In the genomic region with DNA sequence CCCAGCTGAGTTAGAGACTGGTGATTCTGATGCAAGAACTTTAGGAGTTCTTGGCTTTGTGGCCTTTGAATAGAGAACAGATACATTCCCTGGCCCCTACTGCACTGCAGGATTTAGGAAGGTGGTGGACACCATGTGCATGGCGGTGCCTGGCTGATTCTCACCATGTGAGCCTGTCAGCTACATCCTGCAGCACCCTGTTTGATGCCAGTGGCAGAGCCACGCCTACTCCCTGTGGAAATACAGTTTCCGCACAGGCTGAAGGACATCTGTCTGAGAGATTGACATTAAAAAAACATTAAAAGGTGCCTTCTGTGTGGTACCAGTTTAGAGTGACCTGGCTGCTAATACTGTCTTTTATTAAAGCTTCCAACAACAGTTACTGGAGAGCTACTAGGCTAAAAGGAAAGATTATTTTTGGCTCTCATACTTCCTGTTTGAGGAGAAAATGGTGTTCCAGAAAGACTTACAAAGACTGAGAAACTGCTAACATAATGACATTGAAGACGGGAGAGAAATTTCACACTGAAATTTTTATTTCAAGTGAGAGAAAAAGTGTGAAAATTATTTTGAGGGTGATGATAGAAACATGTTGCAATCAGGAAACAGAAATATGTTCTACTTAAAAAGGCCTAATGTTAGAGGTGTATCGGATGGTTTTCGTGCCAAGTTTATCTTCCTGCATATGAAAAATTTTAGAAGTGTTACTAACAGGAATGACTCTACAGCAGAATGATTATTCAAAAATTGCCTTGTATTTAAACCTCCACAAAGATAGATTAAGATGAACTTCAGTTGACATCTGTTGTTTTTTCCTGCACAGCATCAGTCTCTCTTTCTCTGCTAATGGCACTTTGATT, we compare ENCODE assay signal across 10 cellular contexts. TPM values are rescaled to one million over a fixed set of nuclear protein-coding genes. Genes with fewer than 3 reads are reported as not detected.
A peak's percentile ranks its signal among the peaks of the same experiment; 100 is the strongest.
DNase-seq lines count a peak whose midpoint lies in the region; ATAC-seq and TF ChIP-seq lines count a peak whose summit lies in the region.
"Had no signal": no experiment of that assay in that cellular context is flagged by ENCODE, and none has a peak within 500 bp of the region (broad histone marks: within the 10 kb centered on the region; RNA-seq: fewer than 3 reads in every experiment).

No MANE protein-coding gene starts in this region.

- no peak for ATAC-seq in activated CD4-positive, alpha-beta T cell treated with anti-CD3 and anti-CD28 coated beads for 36 hours

- H3K36me3 ChIP-seq in smooth muscle cell (ENCODE audit: low read depth), result no peaks in the 10 kb centered on the region
- no peaks in the 10 kb centered on the region for H3K36me3 ChIP-seq in mesendoderm (ENCODE audit: control insufficient read depth, insufficient read depth, low read length)
- H3K36me3 ChIP-seq in adrenal gland (replicated peaks in 1 of 2), result no peaks in the 10 kb centered on the region

- no peak for DNase-seq in activated CD4-positive, alpha-beta T cell treated with anti-CD3 and anti-CD28 coated beads, Interleukin-2, amount 10 ng/mL, durations not matched to agents 24 days and 14 days
- no peak for DNase-seq in activated CD4-positive, alpha-beta T cell treated with anti-CD3 and anti-CD28 coated beads for 36 hours
- DNase-seq in NCI-H69 (lab: John Stamatoyannopoulos, UW), result peak; percentile 48
- DNase-seq in dermis microvascular lymphatic vessel endothelial cell (ENCODE audit: low read depth in 2 of 2), result peak; percentile 26 to 62
- no peak for DNase-seq in smooth muscle cell (lab: John Stamatoyannopoulos, UW; ENCODE audit: unreplicated experiment)
- no peak for DNase-seq in mesendoderm
- DNase-seq in T1000 (lab: John Stamatoyannopoulos, UW), result no peak
- DNase-seq in adrenal gland, result no peak
- DNase-seq: stimulated activated CD4-positive, alpha-beta T cell treated with anti-CD3 and anti-CD28 coated beads, Interleukin-15, amount 100 ng/mL, for 24 hours had no signal

- H3K4me2 ChIP-seq in smooth muscle cell (no peak overlapping the region), mesendoderm (ENCODE audit: low read length) (no peak overlapping the region)

- no peak overlapping the region for H3K4me3 ChIP-seq in smooth muscle cell
- no peak overlapping the region for H3K4me3 ChIP-seq in mesendoderm (ENCODE audit: low read length)
- H3K4me3 ChIP-seq in adrenal gland, result no peak overlapping the region

- H3K27ac ChIP-seq in smooth muscle cell (ENCODE audit: low read depth) (peak overlapping the region; percentile 12), mesendoderm (ENCODE audit: low read depth, low read length) (no peak overlapping the region), adrenal gland (no peak overlapping the region)
- H3K27ac ChIP-seq: HL-60 had no signal

- intact Hi-C loops in activated CD4-positive, alpha-beta T cell treated with anti-CD3 and anti-CD28 coated beads, Interleukin-2, amount 10 ng/mL, durations not matched to agents 24 days and 14 days (cut with micrococcal nuclease), result no loop called here
- intact Hi-C loops in activated CD4-positive, alpha-beta T cell treated with anti-CD3 and anti-CD28 coated beads for 36 hours (cut with DNase I, micrococcal nuclease), result loop anchor here in 1 of 2 experiments (5.0 kb wide), 1 partner anchor 130 kb away; no protein-coding TSS in a partner anchor
- intact Hi-C loops in adrenal gland (cut with DNase I), result loop anchor here in 1 of 2 donors (5.0 kb wide), 1 partner anchor 130 kb away; no protein-coding TSS in a partner anchor

- no peaks in the 10 kb centered on the region for H3K9me3 Mint-ChIP-seq in activated CD4-positive, alpha-beta T cell treated with anti-CD3 and anti-CD28 coated beads, Interleukin-2, amount 10 ng/mL, durations not matched to agents 24 days and 14 days
- H3K9me3 Mint-ChIP-seq in activated CD4-positive, alpha-beta T cell treated with anti-CD3 and anti-CD28 coated beads for 36 hours (ENCODE audit: low read depth), result no peaks in the 10 kb centered on the region

- WGBS in smooth muscle cell (ENCODE audit: low lambda C conversion rate), result 83% methylated on average over 6 of the region's 6 CpGs
- no CpG with 5 or more reads among the region's 6 CpGs for WGBS in mesendoderm (ENCODE audit: extremely low coverage, insufficient coverage, low lambda C conversion rate)
- WGBS in adrenal gland, 4 donors, result 67 to 70% (median 68%) methylated on average over 5 to 6 of the region's 6 CpGs

- H3K9me3 ChIP-seq in smooth muscle cell (replicated peaks; ENCODE audit: low read depth) (no peaks in the 10 kb centered on the region), adrenal gland (replicated peaks in 1 of 3) (no peaks in the 10 kb centered on the region)

- H2BK120ac ChIP-seq in mesendoderm (ENCODE audit: low read depth, low read length), result no peak overlapping the region

- H3K9ac ChIP-seq in smooth muscle cell (ENCODE audit: low read depth), result no peak overlapping the region
- no peak overlapping the region for H3K9ac ChIP-seq in mesendoderm (ENCODE audit: low read length)

- no peak overlapping the region for H4K5ac ChIP-seq in mesendoderm (ENCODE audit: low read length)

- no peak overlapping the region for H4K8ac ChIP-seq in mesendoderm (ENCODE audit: low read depth, low read length)

- H4K20me1 ChIP-seq in smooth muscle cell (ENCODE audit: low read depth), result no peaks in the 10 kb centered on the region

- H3K79me2 ChIP-seq in smooth muscle cell (ENCODE audit: low read depth) (no peaks in the 10 kb centered on the region), mesendoderm (ENCODE audit: control insufficient read depth, insufficient read depth, low read length) (no peaks in the 10 kb centered on the region)

- POLR2A ChIA-PET in activated CD4-positive, alpha-beta T cell treated with anti-CD3 and anti-CD28 coated beads for 36 hours (lab: Charles Lee), result no interaction called here

- H3F3A ChIP-seq in smooth muscle cell (ENCODE audit: low read depth), result no peaks in the 10 kb centered on the region

- no peak overlapping the region for H3K4ac ChIP-seq in mesendoderm (ENCODE audit: low read depth, low read length)

- H3K56ac ChIP-seq in mesendoderm (ENCODE audit: low read length), result no peak overlapping the region

- H2BK15ac ChIP-seq in mesendoderm (replicated peaks; ENCODE audit: low read depth), result no peak overlapping the region

- no peaks in the 10 kb centered on the region for H3K27me3 ChIP-seq in smooth muscle cell (ENCODE audit: low read depth)
- no peaks in the 10 kb centered on the region for H3K27me3 ChIP-seq in mesendoderm (ENCODE audit: insufficient read depth, low read length, poor library complexity)
- H3K27me3 ChIP-seq in adrenal gland, result no peaks in the 10 kb centered on the region

- no peak overlapping the region for H2BK5ac ChIP-seq in mesendoderm (ENCODE audit: low read length)

- no peak for TF ChIP-seq POLR2A in adrenal gland (IDR thresholded peaks at IDR 0.05)

- peak overlapping the region; percentile 31 for H3K27ac Mint-ChIP-seq in activated CD4-positive, alpha-beta T cell treated with anti-CD3 and anti-CD28 coated beads, Interleukin-2, amount 10 ng/mL, durations not matched to agents 24 days and 14 days
- H3K27ac Mint-ChIP-seq in activated CD4-positive, alpha-beta T cell treated with anti-CD3 and anti-CD28 coated beads for 36 hours, result no peak overlapping the region

- H3K18ac ChIP-seq in mesendoderm (ENCODE audit: low read length), result no peak overlapping the region

- no peak overlapping the region for H3K23ac ChIP-seq in mesendoderm (ENCODE audit: low read length)

- no peaks in the 10 kb centered on the region for H3K79me1 ChIP-seq in mesendoderm (ENCODE audit: low read length)

- no peaks in the 10 kb centered on the region for H3K4me1 ChIP-seq in smooth muscle cell (ENCODE audit: low read depth)
- peaks cover 3% of the 10 kb centered on the region for H3K4me1 ChIP-seq in mesendoderm (ENCODE audit: control insufficient read depth, low read depth, low read length)
- peaks cover 0 to 3% of the 10 kb centered on the region in 2 donors for H3K4me1 ChIP-seq in adrenal gland (replicated peaks in 1 of 2)

- TF ChIP-seq CTCF in smooth muscle cell (IDR thresholded peaks at IDR 0.05; ENCODE audit: borderline replicate concordance, insufficient read depth, poor library complexity, severe bottlenecking), result no peak
- TF ChIP-seq CTCF in adrenal gland (IDR thresholded peaks at IDR 0.05), result no peak

- no peaks in the 10 kb centered on the region for H3K27me3 Mint-ChIP-seq in activated CD4-positive, alpha-beta T cell treated with anti-CD3 and anti-CD28 coated beads, Interleukin-2, amount 10 ng/mL, durations not matched to agents 24 days and 14 days
- H3K27me3 Mint-ChIP-seq in activated CD4-positive, alpha-beta T cell treated with anti-CD3 and anti-CD28 coated beads for 36 hours, result peaks cover 3% of the 10 kb centered on the region

- no peak overlapping the region for H3K4me3 Mint-ChIP-seq in activated CD4-positive, alpha-beta T cell treated with anti-CD3 and anti-CD28 coated beads, Interleukin-2, amount 10 ng/mL, durations not matched to agents 24 days and 14 days
- no peak overlapping the region for H3K4me3 Mint-ChIP-seq in activated CD4-positive, alpha-beta T cell treated with anti-CD3 and anti-CD28 coated beads for 36 hours

- no peaks in the 10 kb centered on the region for H3K36me3 Mint-ChIP-seq in activated CD4-positive, alpha-beta T cell treated with anti-CD3 and anti-CD28 coated beads, Interleukin-2, amount 10 ng/mL, durations not matched to agents 24 days and 14 days (ENCODE audit: low read depth)
- H3K36me3 Mint-ChIP-seq in activated CD4-positive, alpha-beta T cell treated with anti-CD3 and anti-CD28 coated beads for 36 hours (ENCODE audit: low read depth), result no peaks in the 10 kb centered on the region

- H2AK5ac ChIP-seq in mesendoderm (ENCODE audit: low read length), result no peak overlapping the region

- CTCF ChIA-PET in activated CD4-positive, alpha-beta T cell treated with anti-CD3 and anti-CD28 coated beads for 36 hours (lab: Charles Lee), result no interaction called here

- H3K4me1 Mint-ChIP-seq in activated CD4-positive, alpha-beta T cell treated with anti-CD3 and anti-CD28 coated beads, Interleukin-2, amount 10 ng/mL, durations not matched to agents 24 days and 14 days, result no peaks in the 10 kb centered on the region
- no peaks in the 10 kb centered on the region for H3K4me1 Mint-ChIP-seq in activated CD4-positive, alpha-beta T cell treated with anti-CD3 and anti-CD28 coated beads for 36 hours

- H2AFZ ChIP-seq in smooth muscle cell (ENCODE audit: low read depth), result no peak overlapping the region

RNA-seq across cellular contexts. Expression of a gene that starts 50.3 kb away (rescaled TPM):
- total RNA-seq in activated CD4-positive, alpha-beta T cell treated with anti-CD3 and anti-CD28 coated beads, Interleukin-2, amount 10 ng/mL, durations not matched to agents 24 days and 14 days, result not detected in 2 replicates
- not detected for total RNA-seq in activated CD4-positive, alpha-beta T cell treated with anti-CD3 and anti-CD28 coated beads for 36 hours
- total RNA-seq in dermis microvascular lymphatic vessel endothelial cell (under 0.01 TPM in 1 of 2 replicates, not detected in the other), smooth muscle cell (36.7 and 52.8 TPM in 2 replicates), adrenal gland (1 to 10 TPM in 7 of 8 donors, under 1 TPM in 1; 0.97 to 5.7 (median 3.6) TPM)
- polyA plus RNA-seq in smooth muscle cell (39.6 and 67.5 TPM in 2 replicates), adrenal gland (1 to 10 TPM; 1.4 to 2.1 (median 1.8) TPM)
- 0.08 TPM for polyA plus RNA-seq in mesendoderm (2013, experiment 1 of 2)
- 0.06 TPM for polyA plus RNA-seq in mesendoderm (2013, experiment 2 of 2)

Comparison
In these comparisons a context has a peak if more than half of its experiments do, and no peak if none do; other contexts are left out.
1. DNase-seq: peak in NCI-H69 (single experiment) and dermis microvascular lymphatic vessel endothelial cell (2 of 2); none in activated CD4-positive, alpha-beta T cell treated with anti-CD3 and anti-CD28 coated beads, Interleukin-2, amount 10 ng/mL, durations not matched to agents 24 days and 14 days (single experiment), activated CD4-positive, alpha-beta T cell treated with anti-CD3 and anti-CD28 coated beads for 36 hours (single experiment), smooth muscle cell (single experiment), mesendoderm (single experiment), T1000 (single experiment) and adrenal gland (0 of 7).